12 cellular contexts compared by ENCODE assay signal in the genomic region with DNA sequence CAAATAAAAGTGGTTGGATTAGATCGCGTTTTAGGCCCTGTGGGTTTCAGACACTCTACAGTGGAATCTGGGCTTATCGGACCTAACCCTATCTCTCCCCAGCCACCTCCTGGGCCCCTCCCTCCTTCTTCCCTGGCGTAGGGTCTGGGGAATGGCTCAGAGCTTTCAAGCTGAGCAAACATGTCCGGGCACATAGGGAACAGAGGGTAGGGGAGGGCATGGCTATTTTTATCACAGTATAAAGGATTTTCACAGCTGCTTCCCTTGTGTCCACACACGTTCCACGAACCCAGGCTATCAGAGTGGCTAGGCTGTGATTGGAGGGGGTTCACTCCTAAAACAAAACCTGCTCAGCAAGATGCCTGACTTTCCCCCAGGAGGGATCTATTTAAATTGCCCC. TPM values are rescaled to one million over a fixed set of nuclear protein-coding genes. Genes with fewer than 3 reads are reported as not detected.
A peak's percentile ranks its signal among the peaks of the same experiment; 100 is the strongest.
DNase-seq lines count a peak whose midpoint lies in the region; ATAC-seq, FAIRE-seq and TF ChIP-seq lines count a peak whose summit lies in the region.
"Not testable (repeated sequence)": the region's sequence is repeated elsewhere in the genome, so short reads cannot be mapped to it uniquely, and the experiment has no call there.
"Had no signal": no experiment of that assay in that cellular context is flagged by ENCODE, and none has a peak within 500 bp of the region (broad histone marks: within the 10 kb centered on the region; RNA-seq: fewer than 3 reads in every experiment).

No MANE protein-coding gene starts in this region.

- not testable (repeated sequence) for H3K9me3 ChIP-seq in left lung

- H3K27me3 ChIP-seq in bronchial epithelial cell (ENCODE audit: control insufficient read depth, insufficient read depth, low read length); left lung: not testable (repeated sequence)

- not testable (repeated sequence) for TF ChIP-seq CTCF in bronchial epithelial cell (IDR thresholded peaks at IDR 0.05; ENCODE audit: insufficient read depth, low read length, severe bottlenecking); left lung (IDR thresholded peaks at IDR 0.05)

- not testable (repeated sequence) for H3K27ac ChIP-seq in left lung

- ATAC-seq in Right ventricle myocardium superior (ENCODE audit: poor library complexity): peak; percentile 63
- ATAC-seq in left lung: peak; percentile 77

- not testable (repeated sequence) for FAIRE-seq in bronchial epithelial cell (lab: Jason Lieb, UNC)

- H3K4me1 ChIP-seq in left lung: not testable (repeated sequence)

- intact Hi-C loops in Right ventricle myocardium superior (cut with DNase I); left lung (cut with DNase I): not testable (repeated sequence)

- H3K36me3 ChIP-seq in bronchial epithelial cell (ENCODE audit: control insufficient read depth, insufficient read depth, low read length); left lung: not testable (repeated sequence)

- DNase-seq in DMS53 (lab: John Stamatoyannopoulos, UW) (peak; percentile 50), NCI-H2081 (lab: John Stamatoyannopoulos, UW) (peak; percentile 23 to 56), SHP77 (lab: John Stamatoyannopoulos, UW) (peak; percentile 30 to 57), bronchial epithelial cell (ENCODE audit: low read depth) (peak; percentile 83), pulmonary artery endothelial cell (ENCODE audit: low read depth, low spot score) (peak; percentile 36)
- not testable (repeated sequence) for DNase-seq in Right ventricle myocardium superior, left lung

- not testable (repeated sequence) for H3K4me3 ChIP-seq in bronchial epithelial cell (ENCODE audit: low read depth, low read length); left lung

RNA-seq across cellular contexts. Expression of gene CELA3A, which starts 1.8 kb away (rescaled TPM):
- total RNA-seq in bronchial epithelial cell: not detected in 2 replicates
- total RNA-seq in Right ventricle myocardium superior: not detected
- total RNA-seq in left lung: not detected
- not detected in 2 replicates for total RNA-seq in pulmonary artery endothelial cell
- total RNA-seq: B cell; CD4-positive, alpha-beta memory T cell; H1; HT-29; IMR-90 had no signal

RNA-seq across cellular contexts. Expression of gene CELA3B, which starts 22.8 kb away (rescaled TPM):
- total RNA-seq in bronchial epithelial cell (not detected in 2 replicates), Right ventricle myocardium superior (not detected), left lung (not detected), pulmonary artery endothelial cell (0.07 and 0.26 TPM in 2 replicates)
- total RNA-seq: B cell; CD4-positive, alpha-beta memory T cell; H1; IMR-90 had no signal

RNA-seq across cellular contexts. Expression of gene CDC42, which starts 52.9 kb away (rescaled TPM):
- total RNA-seq in bronchial epithelial cell (408 and 613 TPM in 2 replicates), Right ventricle myocardium superior (137 TPM), left lung (100 to 1,000 TPM; 277 to 292 TPM), pulmonary artery endothelial cell (947 and 965 TPM in 2 replicates)
